1 cellular context compared by ENCODE assay signal in the genomic region with DNA sequence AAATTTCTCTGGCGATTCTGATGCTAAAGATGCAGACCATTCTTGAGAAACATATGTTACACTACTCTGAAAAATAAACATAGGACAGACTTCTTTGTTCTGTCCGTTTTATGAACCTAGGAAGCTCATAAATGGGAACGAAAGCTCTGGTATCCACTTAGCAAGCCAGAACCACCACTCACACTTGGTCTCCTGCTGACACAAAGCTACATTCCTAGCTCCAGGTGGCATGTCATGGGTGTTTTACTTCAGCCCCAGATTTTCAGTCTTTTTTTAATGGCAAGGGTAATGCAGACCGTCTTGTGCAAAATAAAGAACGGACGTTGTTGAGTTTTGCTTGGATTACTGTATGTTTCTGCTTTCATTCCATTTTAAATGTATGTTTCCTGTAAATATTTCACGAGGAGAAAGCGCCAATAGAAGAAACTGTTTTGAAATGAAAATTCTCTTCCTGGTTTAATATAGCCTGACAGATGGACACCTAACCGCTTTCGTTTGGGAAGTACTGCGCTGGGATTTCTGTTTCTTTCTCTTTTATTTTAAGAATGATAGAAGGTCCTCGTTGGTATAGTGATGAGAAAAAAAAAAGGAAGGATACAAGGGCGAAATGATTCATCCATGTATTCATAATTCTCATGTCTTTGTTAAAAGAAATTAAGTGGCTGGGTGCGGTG.
TF ChIP-seq lines count a peak whose summit lies in the region.

No MANE protein-coding gene starts in this region.

TF ChIP-seq in HCT116, 20 proteins besides CTCF, POLR2A, EP300 and RAD21 (continued from another document):
- TF ChIP-seq SIN3A (IDR thresholded peaks at IDR 0.05; ENCODE audit: low read depth): no peak
- no peak for TF ChIP-seq EZH2phosphoT487 (IDR thresholded peaks at IDR 0.05; ENCODE audit: borderline replicate concordance)
- TF ChIP-seq JUND (IDR thresholded peaks at IDR 0.05): no peak; the same call in 1 of the 2 replicates
- TF ChIP-seq, protein P1, sequence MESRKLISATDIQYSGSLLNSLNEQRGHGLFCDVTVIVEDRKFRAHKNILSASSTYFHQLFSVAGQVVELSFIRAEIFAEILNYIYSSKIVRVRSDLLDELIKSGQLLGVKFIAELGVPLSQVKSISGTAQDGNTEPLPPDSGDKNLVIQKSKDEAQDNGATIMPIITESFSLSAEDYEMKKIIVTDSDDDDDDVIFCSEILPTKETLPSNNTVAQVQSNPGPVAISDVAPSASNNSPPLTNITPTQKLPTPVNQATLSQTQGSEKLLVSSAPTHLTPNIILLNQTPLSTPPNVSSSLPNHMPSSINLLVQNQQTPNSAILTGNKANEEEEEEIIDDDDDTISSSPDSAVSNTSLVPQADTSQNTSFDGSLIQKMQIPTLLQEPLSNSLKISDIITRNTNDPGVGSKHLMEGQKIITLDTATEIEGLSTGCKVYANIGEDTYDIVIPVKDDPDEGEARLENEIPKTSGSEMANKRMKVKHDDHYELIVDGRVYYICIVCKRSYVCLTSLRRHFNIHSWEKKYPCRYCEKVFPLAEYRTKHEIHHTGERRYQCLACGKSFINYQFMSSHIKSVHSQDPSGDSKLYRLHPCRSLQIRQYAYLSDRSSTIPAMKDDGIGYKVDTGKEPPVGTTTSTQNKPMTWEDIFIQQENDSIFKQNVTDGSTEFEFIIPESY (IDR thresholded peaks at IDR 0.05; ENCODE audit: extremely low read depth, insufficient replicate concordance, low read length): no peak
- TF ChIP-seq REST (IDR thresholded peaks at IDR 0.05; ENCODE audit: low read depth): no peak
- TF ChIP-seq YY1 (IDR thresholded peaks at IDR 0.05; ENCODE audit: extremely low read depth, insufficient replicate concordance, low read depth, low read length): no peak
- no peak for TF ChIP-seq FOSL1 (IDR thresholded peaks at IDR 0.05; ENCODE audit: low read depth)
- no peak for TF ChIP-seq ZFX (IDR thresholded peaks at IDR 0.05)
- no peak for TF ChIP-seq CEBPB (IDR thresholded peaks at IDR 0.05; ENCODE audit: low read depth)
- TF ChIP-seq ATF3 (IDR thresholded peaks at IDR 0.05): no peak
- no peak for TF ChIP-seq EZH2 (IDR thresholded peaks at IDR 0.05)
- TF ChIP-seq SRF (IDR thresholded peaks at IDR 0.05; ENCODE audit: low read depth): no peak
- TF ChIP-seq EGR1 (IDR thresholded peaks at IDR 0.05; ENCODE audit: low read depth): peak; percentile 35; the same call in 1 of the 2 replicates
- TF ChIP-seq TCF7L2 (IDR thresholded peaks at IDR 0.05; ENCODE audit: borderline replicate concordance, extremely low read depth, insufficient read depth, insufficient read length): no peak
- 0 out of 2 replicates have a peak, but pooled peaks have one; percentile 27 for TF ChIP-seq CBX3 (IDR thresholded peaks at IDR 0.05; ENCODE audit: low read depth)
- TF ChIP-seq, protein P2, sequence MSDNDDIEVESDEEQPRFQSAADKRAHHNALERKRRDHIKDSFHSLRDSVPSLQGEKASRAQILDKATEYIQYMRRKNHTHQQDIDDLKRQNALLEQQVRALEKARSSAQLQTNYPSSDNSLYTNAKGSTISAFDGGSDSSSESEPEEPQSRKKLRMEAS (IDR thresholded peaks at IDR 0.05): no peak
- no peak for TF ChIP-seq ELF1 (IDR thresholded peaks at IDR 0.05; ENCODE audit: borderline replicate concordance, low read depth)
- TF ChIP-seq SP1 (IDR thresholded peaks at IDR 0.05; ENCODE audit: low read depth): no peak
